ENCODE assay signal across 25 cellular contexts in the genomic region with DNA sequence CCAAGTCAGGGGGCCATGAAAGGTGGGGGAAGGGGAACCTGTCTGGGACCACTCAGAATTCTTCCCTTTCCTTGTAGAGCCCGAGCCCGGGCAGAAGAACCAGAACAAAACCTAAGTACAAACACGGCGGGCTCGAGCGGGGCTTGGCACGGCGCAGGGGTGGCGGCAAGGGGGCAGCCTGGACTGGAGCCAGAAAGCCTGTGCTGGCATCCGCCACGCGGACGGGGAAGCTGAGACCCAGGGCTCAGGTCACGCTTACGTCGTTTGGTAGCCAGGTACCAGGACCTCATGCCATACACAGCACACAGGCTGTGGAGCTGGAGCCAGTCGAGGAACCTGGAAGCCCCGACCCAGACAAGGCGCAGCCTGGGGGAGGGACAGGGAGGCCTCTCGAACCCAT.
"Had no signal": no experiment of that assay in that cellular context is flagged by ENCODE, and none has a peak within 500 bp of the region (broad histone marks: within the 10 kb centered on the region; RNA-seq: fewer than 3 reads in every experiment).

No MANE protein-coding gene starts in this region.

- H3K9me3 ChIP-seq: colonic mucosa, gastrocnemius medialis, left lung, prostate gland, right atrium auricular region, thyroid gland had no signal

- H3K4me1 ChIP-seq: colonic mucosa had no signal

- H3K4me2 ChIP-seq: neural progenitor cell, smooth muscle cell had no signal

- H3K27ac ChIP-seq: colonic mucosa, epithelial cell of prostate, gastrocnemius medialis, left lung, neural progenitor cell, prostate gland, right atrium auricular region, thyroid gland had no signal

- DNase-seq: colonic mucosa; effector CD8-positive, alpha-beta T cell; endodermal cell; gastrocnemius medialis; head of caudate nucleus; left cardiac atrium; left lung; mesendoderm; midbrain; naive thymus-derived CD4-positive, alpha-beta T cell; nucleus accumbens; stimulated activated CD4-positive, alpha-beta T cell treated with anti-CD3 and anti-CD28 coated beads, Interleukin-12 subunit alpha, Interleukin-12 subunit beta, amount 100 ng/mL, for 4 hours; stimulated activated CD4-positive, alpha-beta T cell treated with anti-CD3 and anti-CD28 coated beads, Interleukin-1b, Interleukin-23, amount 100 ng/mL, for 48 hours; stimulated activated CD4-positive, alpha-beta T cell treated with anti-CD3 and anti-CD28 coated beads, Interleukin-4, amount 100 ng/mL, for 1 hour; stimulated activated CD8-positive, alpha-beta memory T cell treated with anti-CD3 and anti-CD28 coated beads, Interleukin-4, amount 100 ng/mL, for 48 hours; stimulated activated naive CD4-positive, alpha-beta T cell; stimulated activated naive CD8-positive, alpha-beta T cell treated with anti-CD3 and anti-CD28 coated beads, Interleukin-15, amount 100 ng/mL, for 72 hours; thyroid gland had no signal

- H3K4me3 ChIP-seq: colonic mucosa, gastrocnemius medialis, left lung, neural progenitor cell, prostate gland, right atrium auricular region, smooth muscle cell, thyroid gland had no signal

- H3K9ac ChIP-seq: neural progenitor cell had no signal

- ATAC-seq: esophagus mucosa; gastrocnemius medialis; left cardiac atrium; left lung; naive thymus-derived CD4-positive, alpha-beta T cell; sciatic nerve; stimulated activated naive CD8-positive, alpha-beta T cell treated with anti-CD3 and anti-CD28 coated beads, Interleukin-15, amount 100 ng/mL, for 72 hours had no signal

- H2AFZ ChIP-seq: neural progenitor cell had no signal

- H3K36me3 ChIP-seq: colonic mucosa, gastrocnemius medialis, left lung, neural progenitor cell, prostate gland, right atrium auricular region, thyroid gland had no signal

- H3K27me3 ChIP-seq: colonic mucosa, gastrocnemius medialis, left lung, neural progenitor cell, right atrium auricular region, thyroid gland had no signal
